In the genomic region with DNA sequence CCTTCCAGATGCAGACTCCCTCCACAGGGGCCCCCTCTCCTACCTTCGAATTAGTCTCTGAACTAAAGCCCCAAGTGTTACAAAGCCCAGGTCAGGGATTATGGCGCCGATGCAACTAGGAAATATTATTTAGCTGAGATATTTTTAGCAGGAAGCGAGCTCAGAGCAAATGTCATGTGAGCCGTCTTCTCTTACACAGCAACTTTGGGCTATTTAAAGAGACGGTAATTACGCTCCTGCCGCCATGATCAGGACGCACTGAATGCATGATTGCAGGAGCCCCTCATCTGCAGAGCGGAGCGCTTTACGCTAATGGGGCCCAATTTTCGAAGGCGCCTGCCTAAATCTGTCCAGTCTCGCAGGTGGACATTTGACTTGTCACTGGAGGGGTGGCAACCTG, we compare ENCODE assay signal across 15 cellular contexts. TPM values are rescaled to one million over a fixed set of nuclear protein-coding genes. Genes with fewer than 3 reads are reported as not detected.
DNase-seq lines count a peak whose midpoint lies in the region; ATAC-seq and TF ChIP-seq lines count a peak whose summit lies in the region.
"Had no signal": no experiment of that assay in that cellular context is flagged by ENCODE, and none has a peak within 500 bp of the region (broad histone marks: within the 10 kb centered on the region; RNA-seq: fewer than 3 reads in every experiment).

No MANE protein-coding gene starts in this region.

- no peak overlapping the region for H3K27ac Mint-ChIP-seq in immature natural killer cell

- no peaks in the 10 kb centered on the region for H3K9me2 ChIP-seq in MM.1S (replicated peaks; ENCODE audit: insufficient read depth, low read length)

- H3K27me3 ChIP-seq in right atrium auricular region (no peaks in the 10 kb centered on the region), MM.1S (replicated peaks; ENCODE audit: insufficient read depth, low read length) (peaks cover 51% of the 10 kb centered on the region), left ventricle myocardium inferior (ENCODE audit: low read depth) (peaks cover 12% of the 10 kb centered on the region), skeletal muscle tissue (ENCODE audit: control insufficient read depth in 3 of 3, insufficient read depth in 3 of 3, low read length in 3 of 3) (no peaks in the 10 kb centered on the region)

- H3K4me3 Mint-ChIP-seq in immature natural killer cell, result no peak overlapping the region

- H3K36me3 ChIP-seq in right atrium auricular region (no peaks in the 10 kb centered on the region), MM.1S (replicated peaks; ENCODE audit: insufficient read depth, low read length) (no peaks in the 10 kb centered on the region), left ventricle myocardium inferior (no peaks in the 10 kb centered on the region), skeletal muscle tissue (ENCODE audit: control insufficient read depth in 3 of 3, insufficient read depth in 3 of 3, low read length in 3 of 3) (peaks cover 8 to 19% (median 9%) of the 10 kb centered on the region in 3 donors)
- H3K36me3 ChIP-seq: HAP-1 had no signal

- no peaks in the 10 kb centered on the region for H4K20me1 ChIP-seq in MM.1S (ENCODE audit: insufficient read depth, low read length)

- H3F3A ChIP-seq in MM.1S (ENCODE audit: insufficient read depth, low read length), result no peaks in the 10 kb centered on the region

- no peaks in the 10 kb centered on the region for H3K36me3 Mint-ChIP-seq in immature natural killer cell

- H3K4me3 ChIP-seq in right atrium auricular region, result no peak overlapping the region
- no peak overlapping the region for H3K4me3 ChIP-seq in MM.1S (ENCODE audit: low read length)
- peak overlapping the region; percentile 23 for H3K4me3 ChIP-seq in left ventricle myocardium inferior
- peak overlapping the region; percentile 51 to 71 (median 65) for H3K4me3 ChIP-seq in skeletal muscle tissue (ENCODE audit: low read length in 3 of 3)
- H3K4me3 ChIP-seq: HAP-1 had no signal

- no peaks in the 10 kb centered on the region for H3K9me3 Mint-ChIP-seq in immature natural killer cell

- intact Hi-C loops in Right ventricle myocardium superior (cut with DNase I) (no loop called here), left ventricle myocardium inferior (cut with micrococcal nuclease) (no loop called here)

- H3K27ac ChIP-seq in right atrium auricular region, result no peak overlapping the region
- H3K27ac ChIP-seq in MM.1S (ENCODE audit: low read length), result no peak overlapping the region
- peak overlapping the region; percentile 67 for H3K27ac ChIP-seq in left ventricle myocardium inferior (replicated peaks)
- peak overlapping the region; percentile 99 for H3K27ac ChIP-seq in skeletal muscle tissue (ENCODE audit: low read depth, low read length)

- peak overlapping the region; percentile 29; the same call in 1 of the 2 replicates for H3K4me2 ChIP-seq in MM.1S (ENCODE audit: low read depth, low read length)

- H3K4me1 Mint-ChIP-seq in immature natural killer cell, result no peaks in the 10 kb centered on the region

- no peak for DNase-seq in Right ventricle myocardium superior
- DNase-seq in right atrium auricular region (ENCODE audit: low spot score), result no peak
- DNase-seq in MM.1S, result no peak
- no peak for DNase-seq in left ventricle myocardium inferior
- no peak for DNase-seq in immature natural killer cell
- no peak for DNase-seq in Kasumi-1 (lab: John Stamatoyannopoulos, UW)
- DNase-seq: Caco-2, DMS153, IMR-90, Karpas-422, NCI-H1417, NCI-H187 treated with DMSO at 0.1 percent for 48 hours, NCI-H446 treated with DMSO at 0.1 percent for 48 hours had no signal

- H3K27me3 Mint-ChIP-seq in immature natural killer cell (ENCODE audit: low read depth in 3 of 3), result peaks cover 5 to 10% (median 6%) of the 10 kb centered on the region in 3 donors

- TF ChIP-seq CTCF in right atrium auricular region (IDR thresholded peaks at IDR 0.05) (no peak), MM.1S (IDR thresholded peaks at IDR 0.05; ENCODE audit: low read length) (no peak), left ventricle myocardium inferior (IDR thresholded peaks at IDR 0.05; ENCODE audit: borderline replicate concordance) (no peak)

- H3K9ac ChIP-seq in MM.1S (ENCODE audit: low read length) (no peak overlapping the region), skeletal muscle tissue (ENCODE audit: low read depth in 1 of 3, low read length in 3 of 3) (peak overlapping the region; percentile 52 to 82 (median 75))

- H3K9me3 ChIP-seq in right atrium auricular region, result peaks cover 0 to 21% of the 10 kb centered on the region in 2 donors
- H3K9me3 ChIP-seq in MM.1S (replicated peaks; ENCODE audit: insufficient read depth, low read length), result no peaks in the 10 kb centered on the region
- peaks cover 21% of the 10 kb centered on the region for H3K9me3 ChIP-seq in left ventricle myocardium inferior (replicated peaks)
- peaks cover 6 to 8% (median 6%) of the 10 kb centered on the region in 3 donors for H3K9me3 ChIP-seq in skeletal muscle tissue (ENCODE audit: control insufficient read depth in 3 of 3, low read length in 3 of 3)
- H3K9me3 ChIP-seq: Caco-2 had no signal

- H2AFZ ChIP-seq in MM.1S (ENCODE audit: low read length), result no peak overlapping the region

- H3K4me1 ChIP-seq in right atrium auricular region (peaks cover 0 to 11% of the 10 kb centered on the region in 2 donors), MM.1S (ENCODE audit: low read length) (peaks cover 8% of the 10 kb centered on the region; the same call in 1 of the 2 replicates), left ventricle myocardium inferior (peaks cover 20% of the 10 kb centered on the region), skeletal muscle tissue (ENCODE audit: control insufficient read depth in 3 of 3, insufficient read depth in 3 of 3, low read length in 3 of 3) (peaks cover 25 to 45% (median 44%) of the 10 kb centered on the region in 3 donors)
- H3K4me1 ChIP-seq: Caco-2, HAP-1 had no signal

- peak; percentile 49 for ATAC-seq in Right ventricle myocardium superior (ENCODE audit: poor library complexity)

- H3K79me2 ChIP-seq in MM.1S (ENCODE audit: low read length), result no peaks in the 10 kb centered on the region

RNA-seq across cellular contexts. Expression of a gene that starts 55.3 kb away (rescaled TPM):
- total RNA-seq in Right ventricle myocardium superior (106 TPM), right atrium auricular region (10 to 100 TPM; 60.8 to 64.6 TPM), left ventricle myocardium inferior (95.5 TPM), skeletal muscle tissue (61.1 TPM)
- 10 to 100 TPM; 43.1 to 80.9 (median 49.2) TPM for polyA plus RNA-seq in immature natural killer cell

Comparison
In these comparisons a context has a peak if more than half of its experiments do, and no peak if none do; other contexts are left out.
1. H3K27ac ChIP-seq: peak in left ventricle myocardium inferior (single experiment) and skeletal muscle tissue (single experiment); none in right atrium auricular region (0 of 2) and MM.1S (single experiment).
2. H3K4me3 ChIP-seq: peak in left ventricle myocardium inferior (single experiment) and skeletal muscle tissue (3 of 3); none in right atrium auricular region (0 of 2) and MM.1S (single experiment).